ENCODE assay signal across 1 cellular context in the genomic region with DNA sequence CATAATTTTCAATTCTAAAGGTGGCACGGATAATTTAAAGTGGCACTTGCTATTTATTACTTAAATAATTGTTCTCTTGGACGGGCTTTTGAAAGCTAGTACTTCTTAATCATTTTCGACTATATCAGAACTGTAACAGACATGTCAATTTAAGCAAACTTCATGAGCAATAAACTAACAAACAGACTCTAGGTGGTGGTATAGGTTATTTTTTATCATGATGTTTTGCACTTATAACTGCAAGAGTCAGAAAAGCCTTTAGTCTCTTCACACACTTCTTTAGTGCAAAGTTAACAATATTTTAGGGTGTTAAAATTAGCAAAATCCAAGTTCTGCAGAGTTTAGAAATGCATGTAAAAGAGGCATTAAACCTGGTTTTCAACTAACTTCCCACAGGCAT.
TF ChIP-seq lines count a peak whose summit lies in the region.

No MANE protein-coding gene starts in this region.

TF ChIP-seq in GM12878, 131 proteins besides CTCF, POLR2A, EP300 and RAD21 (continued from another document):
- no peak for TF ChIP-seq IKZF2 (IDR thresholded peaks at IDR 0.05)
- TF ChIP-seq BCL11A (IDR thresholded peaks at IDR 0.05; ENCODE audit: low read depth, low read length), result no peak
- TF ChIP-seq CHD4 (IDR thresholded peaks at IDR 0.05), result no peak
- TF ChIP-seq SMAD1 (IDR thresholded peaks at IDR 0.05; ENCODE audit: low read depth, partially characterized antibody), result no peak
- TF ChIP-seq, protein P1, sequence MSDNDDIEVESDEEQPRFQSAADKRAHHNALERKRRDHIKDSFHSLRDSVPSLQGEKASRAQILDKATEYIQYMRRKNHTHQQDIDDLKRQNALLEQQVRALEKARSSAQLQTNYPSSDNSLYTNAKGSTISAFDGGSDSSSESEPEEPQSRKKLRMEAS (IDR thresholded peaks at IDR 0.05; ENCODE audit: low read depth, low read length), result no peak
- TF ChIP-seq TBL1XR1 (IDR thresholded peaks at IDR 0.05; ENCODE audit: low read depth, low read length), result no peak
- no peak for TF ChIP-seq SREBF1 (IDR thresholded peaks at IDR 0.05; ENCODE audit: low read length)
- TF ChIP-seq SPI1 (IDR thresholded peaks at IDR 0.05; ENCODE audit: borderline replicate concordance, insufficient read depth, low read depth, low read length), result no peak
- TF ChIP-seq NFIC (IDR thresholded peaks at IDR 0.05; ENCODE audit: low read depth, low read length), result no peak
- TF ChIP-seq, protein P2, sequence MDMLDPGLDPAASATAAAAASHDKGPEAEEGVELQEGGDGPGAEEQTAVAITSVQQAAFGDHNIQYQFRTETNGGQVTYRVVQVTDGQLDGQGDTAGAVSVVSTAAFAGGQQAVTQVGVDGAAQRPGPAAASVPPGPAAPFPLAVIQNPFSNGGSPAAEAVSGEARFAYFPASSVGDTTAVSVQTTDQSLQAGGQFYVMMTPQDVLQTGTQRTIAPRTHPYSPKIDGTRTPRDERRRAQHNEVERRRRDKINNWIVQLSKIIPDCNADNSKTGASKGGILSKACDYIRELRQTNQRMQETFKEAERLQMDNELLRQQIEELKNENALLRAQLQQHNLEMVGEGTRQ (IDR thresholded peaks at IDR 0.05; ENCODE audit: borderline replicate concordance, low read depth, low read length), result no peak
- TF ChIP-seq DPF2 (IDR thresholded peaks at IDR 0.05), result no peak
- TF ChIP-seq TCF7 (IDR thresholded peaks at IDR 0.05; ENCODE audit: borderline replicate concordance), result no peak
TF ChIP-seq in GM12878: peak in this region for 0.
